3 cellular contexts compared by ENCODE assay signal in genomic region chr6:150355932-150356331, GRCh38.
TF ChIP-seq lines count a peak whose summit lies in the region.

No MANE protein-coding gene starts in this region.

TF ChIP-seq in HCT116, 20 proteins besides CTCF, POLR2A, EP300 and RAD21:
- TF ChIP-seq SIN3A (IDR thresholded peaks at IDR 0.05; ENCODE audit: low read depth): no peak

TF ChIP-seq in H1, 55 proteins besides CTCF, POLR2A, EP300 and RAD21:
- no peak for TF ChIP-seq PHF8 (conservative IDR thresholded peaks at IDR 0.05; ENCODE audit: low read depth, low read length)
- TF ChIP-seq POLR2AphosphoS5 (IDR thresholded peaks at IDR 0.05; ENCODE audit: low read depth, low read length): no peak
- no peak for TF ChIP-seq RXRA (IDR thresholded peaks at IDR 0.05; ENCODE audit: insufficient read depth, low read depth, low read length)
- no peak for TF ChIP-seq GABPA (IDR thresholded peaks at IDR 0.05; ENCODE audit: borderline replicate concordance, insufficient read depth, low read length)
- TF ChIP-seq SAP30 (IDR thresholded peaks at IDR 0.05; ENCODE audit: insufficient read depth, insufficient replicate concordance, low read length): no peak
- TF ChIP-seq KDM1A (IDR thresholded peaks at IDR 0.05; ENCODE audit: borderline replicate concordance, low read length): no peak
- no peak for TF ChIP-seq CHD7 (IDR thresholded peaks at IDR 0.05; ENCODE audit: insufficient replicate concordance, low read length)
- no peak for TF ChIP-seq JUND (IDR thresholded peaks at IDR 0.05; ENCODE audit: low read length)
- TF ChIP-seq CEBPB (IDR thresholded peaks at IDR 0.05; ENCODE audit: low read depth, low read length): no peak
- no peak for TF ChIP-seq E2F6 (IDR thresholded peaks at IDR 0.05)

TF ChIP-seq in GM12891, 5 proteins besides CTCF, POLR2A, EP300 and RAD21:
- TF ChIP-seq POU2F2 (IDR thresholded peaks at IDR 0.05; ENCODE audit: low read depth, low read length): no peak
- no peak for TF ChIP-seq TAF1 (IDR thresholded peaks at IDR 0.05; ENCODE audit: low read depth, low read length)
- no peak for TF ChIP-seq SPI1 (IDR thresholded peaks at IDR 0.05; ENCODE audit: low read depth, low read length)
- no peak for TF ChIP-seq POLR2AphosphoS5 (IDR thresholded peaks at IDR 0.05; ENCODE audit: low read depth, low read length)
- TF ChIP-seq PAX5 (IDR thresholded peaks at IDR 0.05; ENCODE audit: insufficient read depth, low read length, severe bottlenecking): no peak
